4 cellular contexts compared by ENCODE assay signal in the genomic region with DNA sequence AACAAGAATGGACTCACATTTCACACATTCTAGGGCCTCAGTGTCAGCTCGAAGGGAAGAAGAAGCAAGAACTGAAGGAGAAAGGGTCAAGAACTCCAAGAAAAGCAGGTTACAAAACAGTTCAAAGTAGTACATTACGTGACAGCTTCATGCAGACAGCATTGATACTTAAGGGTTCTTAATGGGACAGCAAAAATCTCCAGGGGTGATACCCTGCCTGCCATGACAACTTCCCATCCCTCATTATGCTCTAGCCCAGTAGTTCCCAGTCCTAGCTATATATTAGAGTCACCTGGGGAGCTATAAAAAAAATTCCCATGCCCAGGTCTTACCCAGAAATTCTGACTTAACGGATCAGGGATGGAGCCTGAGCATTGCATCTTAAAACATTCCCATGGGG. TPM values are rescaled to one million over a fixed set of nuclear protein-coding genes. Genes with fewer than 3 reads are reported as not detected.
"Had no signal": no experiment of that assay in that cellular context is flagged by ENCODE, and none has a peak within 500 bp of the region (broad histone marks: within the 10 kb centered on the region; RNA-seq: fewer than 3 reads in every experiment).

No MANE protein-coding gene starts in this region.

- DNase-seq: GDM1, GF-D8 had no signal

- ATAC-seq: GM12878 had no signal

- H3K4me3 ChIP-seq: GM12878 had no signal

RNA-seq across cellular contexts. Expression of gene PROX1, which starts 51.2 kb away (rescaled TPM):
- total RNA-seq: G401 had no signal
